24 cellular contexts compared by ENCODE assay signal in the genomic region with DNA sequence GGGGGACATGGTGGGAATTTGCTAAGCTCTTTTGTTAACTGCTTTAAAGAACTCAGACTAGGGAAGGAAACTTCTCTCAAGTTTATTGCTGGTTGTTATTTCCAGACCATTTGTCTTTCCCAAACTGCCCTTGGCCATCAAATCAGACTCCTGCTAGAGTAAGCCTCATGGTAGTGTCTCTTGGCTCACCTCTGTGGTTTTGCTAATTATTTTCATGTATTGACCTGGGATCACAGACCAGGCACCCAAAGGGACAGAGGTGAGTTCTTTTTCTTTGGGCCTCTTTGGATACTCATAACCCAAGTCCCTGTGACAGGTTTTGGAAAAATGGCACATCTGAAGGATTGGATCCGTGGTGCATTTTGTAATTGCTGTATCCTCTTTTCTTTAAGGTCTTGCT.
"Had no signal": no experiment of that assay in that cellular context is flagged by ENCODE, and none has a peak within 500 bp of the region (broad histone marks: within the 10 kb centered on the region; RNA-seq: fewer than 3 reads in every experiment).

No MANE protein-coding gene starts in this region.

- H3K36me3 ChIP-seq: uterus had no signal

- H3K9me3 Mint-ChIP-seq: activated CD8-positive, alpha-beta T cell treated with anti-CD3 and anti-CD28 coated beads for 36 hours; activated naive CD8-positive, alpha-beta T cell treated with anti-CD3 and anti-CD28 coated beads, Interleukin-2, amount 50 U/mL, for 24 hours; activated T-helper 1 cell treated with anti-CD3 and anti-CD28 coated beads, Interleukin-12 subunit alpha, Interleukin-12 subunit beta, Interleukin-2, Interleukin-4 antibody, amounts not matched to agents 30 ng/mL and 10 ng/mL and 1 ng/mL, durations not matched to agents 14 hours and 24 hours and 36 hours had no signal

- H3K27me3 Mint-ChIP-seq: activated CD4-positive, alpha-beta T cell treated with anti-CD3 and anti-CD28 coated beads, Interleukin-2, amount 10 ng/mL, durations not matched to agents 7 days and 5 days; activated CD8-positive, alpha-beta memory T cell treated with anti-CD3 and anti-CD28 coated beads, Interleukin-2, amount 10 ng/mL, durations not matched to agents 7 days and 5 days; activated CD8-positive, alpha-beta T cell treated with anti-CD3 and anti-CD28 coated beads for 36 hours; activated naive CD8-positive, alpha-beta T cell treated with anti-CD3 and anti-CD28 coated beads, Interleukin-2, amount 50 U/mL, for 24 hours; naive B cell had no signal

- H3K27ac ChIP-seq: body of pancreas, lower lobe of right lung, spleen, uterus had no signal

- H3K4me3 Mint-ChIP-seq: activated CD4-positive, alpha-beta T cell treated with anti-CD3 and anti-CD28 coated beads, Interleukin-2, amount 10 ng/mL, durations not matched to agents 7 days and 5 days; activated CD8-positive, alpha-beta memory T cell treated with anti-CD3 and anti-CD28 coated beads, Interleukin-2, amount 10 ng/mL, durations not matched to agents 7 days and 5 days; activated CD8-positive, alpha-beta T cell treated with anti-CD3 and anti-CD28 coated beads for 36 hours; activated naive CD8-positive, alpha-beta T cell treated with anti-CD3 and anti-CD28 coated beads, Interleukin-2, amount 50 U/mL, for 24 hours; activated T-helper 1 cell treated with anti-CD3 and anti-CD28 coated beads, Interleukin-12 subunit alpha, Interleukin-12 subunit beta, Interleukin-2, Interleukin-4 antibody, amounts not matched to agents 30 ng/mL and 10 ng/mL and 1 ng/mL, durations not matched to agents 14 hours and 24 hours and 36 hours; neural crest cell had no signal

- ATAC-seq: activated CD4-positive, CD25-positive, alpha-beta regulatory T cell treated with anti-CD3 and anti-CD28 coated beads, Interleukin-2, amount 50 U/mL, for 24 hours; activated CD8-positive, alpha-beta memory T cell treated with anti-CD3 and anti-CD28 coated beads, Interleukin-2, amount 10 ng/mL, durations not matched to agents 7 days and 5 days; activated CD8-positive, alpha-beta T cell treated with anti-CD3 and anti-CD28 coated beads for 36 hours; activated naive CD8-positive, alpha-beta T cell treated with anti-CD3 and anti-CD28 coated beads, Interleukin-2, amount 50 U/mL, for 24 hours; body of pancreas; lower lobe of right lung; stimulated activated naive CD8-positive, alpha-beta T cell treated with anti-CD3 and anti-CD28 coated beads, Interleukin-15, Interleukin-2, amounts not matched to agents 100 U/mL and 50 U/mL, for 24 hours had no signal

- H3K9me3 ChIP-seq: body of pancreas, lower lobe of right lung, spleen, uterus had no signal

- H3K27ac Mint-ChIP-seq: activated CD4-positive, alpha-beta T cell treated with anti-CD3 and anti-CD28 coated beads, Interleukin-2, amount 10 ng/mL, durations not matched to agents 7 days and 5 days; activated CD8-positive, alpha-beta memory T cell treated with anti-CD3 and anti-CD28 coated beads, Interleukin-2, amount 10 ng/mL, durations not matched to agents 7 days and 5 days; activated CD8-positive, alpha-beta T cell treated with anti-CD3 and anti-CD28 coated beads for 36 hours; activated naive CD8-positive, alpha-beta T cell treated with anti-CD3 and anti-CD28 coated beads, Interleukin-2, amount 50 U/mL, for 24 hours; activated T-helper 1 cell treated with anti-CD3 and anti-CD28 coated beads, Interleukin-12 subunit alpha, Interleukin-12 subunit beta, Interleukin-2, Interleukin-4 antibody, amounts not matched to agents 30 ng/mL and 10 ng/mL and 1 ng/mL, durations not matched to agents 14 hours and 24 hours and 36 hours had no signal

- H3K27me3 ChIP-seq: body of pancreas, spleen, uterus had no signal

- H3K4me3 ChIP-seq: body of pancreas, lower lobe of right lung, spleen, uterus had no signal

- DNase-seq: activated CD4-positive, alpha-beta T cell treated with anti-CD3 and anti-CD28 coated beads, Interleukin-2, amount 10 ng/mL, durations not matched to agents 7 days and 5 days; activated CD8-positive, alpha-beta memory T cell treated with anti-CD3 and anti-CD28 coated beads, Interleukin-2, amount 10 ng/mL, durations not matched to agents 7 days and 5 days; activated CD8-positive, alpha-beta T cell treated with anti-CD3 and anti-CD28 coated beads for 36 hours; activated gamma-delta T cell; activated naive CD4-positive, alpha-beta T cell treated with anti-CD3 and anti-CD28 coated beads, Interleukin-2, amount 50 U/mL, for 16 hours; activated naive CD8-positive, alpha-beta T cell treated with anti-CD3 and anti-CD28 coated beads, Interleukin-2, amount 50 U/mL, for 24 hours; activated T-cell treated with anti-CD3 and anti-CD28 coated beads for 4 hours; anterior cingulate cortex; body of pancreas; effector CD4-positive, alpha-beta T cell; foreskin melanocyte; glutamatergic neuron; hypothalamus; lower lobe of right lung; naive B cell; spleen; stimulated activated CD4-positive, alpha-beta T cell treated with anti-CD3 and anti-CD28 coated beads, Interleukin-4, amount 100 ng/mL, for 4 hours; stimulated activated naive CD8-positive, alpha-beta T cell treated with anti-CD3 and anti-CD28 coated beads, Interleukin-15, Interleukin-2, amounts not matched to agents 100 U/mL and 50 U/mL, for 24 hours; substantia nigra; trophoblast cell; uterus had no signal
